In genomic region chr1:39789571-39790110, GRCh38 we compare ENCODE assay signal across 8 cellular contexts. TPM values are rescaled to one million over a fixed set of nuclear protein-coding genes. Genes with fewer than 3 reads are reported as not detected.
DNase-seq lines count a peak whose midpoint lies in the region; ATAC-seq and TF ChIP-seq lines count a peak whose summit lies in the region.
"Had no signal": no experiment of that assay in that cellular context is flagged by ENCODE, and none has a peak within 500 bp of the region (broad histone marks: within the 10 kb centered on the region; RNA-seq: fewer than 3 reads in every experiment).

No MANE protein-coding gene starts in this region.

- H3K4me3 ChIP-seq in HAP-1, result peak overlapping the region; percentile 52

- peak overlapping the region; percentile 57 to 86 (median 66) for H3K27ac Mint-ChIP-seq in immature natural killer cell
- H3K27ac Mint-ChIP-seq in stimulated activated effector memory CD8-positive, alpha-beta T cell treated with anti-CD3 and anti-CD28 coated beads, Interleukin-12 subunit alpha, Interleukin-12 subunit beta, amount 100 ng/mL, for 72 hours, result peak overlapping the region; percentile 52

- H3K9me3 ChIP-seq in HAP-1, result no peaks in the 10 kb centered on the region
- H3K9me3 ChIP-seq: gastroesophageal sphincter had no signal

- H3K9me3 Mint-ChIP-seq in immature natural killer cell, result no peaks in the 10 kb centered on the region
- no peaks in the 10 kb centered on the region for H3K9me3 Mint-ChIP-seq in stimulated activated effector memory CD8-positive, alpha-beta T cell treated with anti-CD3 and anti-CD28 coated beads, Interleukin-12 subunit alpha, Interleukin-12 subunit beta, amount 100 ng/mL, for 72 hours

- DNase-seq in HAP-1 (ENCODE audit: low spot score in 2 of 2), result no peak
- no peak for DNase-seq in immature natural killer cell
- DNase-seq in stimulated activated effector memory CD8-positive, alpha-beta T cell treated with anti-CD3 and anti-CD28 coated beads, Interleukin-12 subunit alpha, Interleukin-12 subunit beta, amount 100 ng/mL, for 72 hours (ENCODE audit: low spot score in 2 of 2), result no peak
- no peak for DNase-seq in stimulated activated CD4-positive, alpha-beta T cell treated with anti-CD3 and anti-CD28 coated beads, Interleukin-2, amount 100 ng/mL, for 24 hours
- DNase-seq in central memory CD4-positive, alpha-beta T cell, result no peak

- H3K4me3 Mint-ChIP-seq in immature natural killer cell, result peak overlapping the region; percentile 78 to 88 (median 85)
- H3K4me3 Mint-ChIP-seq in stimulated activated effector memory CD8-positive, alpha-beta T cell treated with anti-CD3 and anti-CD28 coated beads, Interleukin-12 subunit alpha, Interleukin-12 subunit beta, amount 100 ng/mL, for 72 hours, result peak overlapping the region; percentile 74

- peaks cover 2% of the 10 kb centered on the region in 3 donors for H3K27me3 Mint-ChIP-seq in immature natural killer cell (ENCODE audit: low read depth in 3 of 3)

- peaks cover 7% of the 10 kb centered on the region for H3K4me1 ChIP-seq in HAP-1

- no peaks in the 10 kb centered on the region for H3K27me3 ChIP-seq in HAP-1 (ENCODE audit: low read depth)

- TF ChIP-seq CTCF in VCaP (conservative IDR thresholded peaks at IDR 0.05), result no peak

- H3K36me3 ChIP-seq in HAP-1 (replicated peaks), result no peaks in the 10 kb centered on the region; the same call in 1 of the 2 replicates
- H3K36me3 ChIP-seq: gastroesophageal sphincter had no signal

- ATAC-seq in stimulated activated effector memory CD8-positive, alpha-beta T cell treated with anti-CD3 and anti-CD28 coated beads, Interleukin-12 subunit alpha, Interleukin-12 subunit beta, amount 100 ng/mL, for 72 hours, result no peak
- no peak for ATAC-seq in HG03354 (IDR thresholded peaks at IDR 0.05; ENCODE audit: poor library complexity, severe bottlenecking, unreplicated experiment)

- peaks cover 0 to 5% (median 0%) of the 10 kb centered on the region in 3 donors for H3K36me3 Mint-ChIP-seq in immature natural killer cell
- H3K36me3 Mint-ChIP-seq in stimulated activated effector memory CD8-positive, alpha-beta T cell treated with anti-CD3 and anti-CD28 coated beads, Interleukin-12 subunit alpha, Interleukin-12 subunit beta, amount 100 ng/mL, for 72 hours, result no peaks in the 10 kb centered on the region

- peaks cover 7 to 20% of the 10 kb centered on the region in 2 donors for H3K4me1 Mint-ChIP-seq in immature natural killer cell
- H3K4me1 Mint-ChIP-seq in stimulated activated effector memory CD8-positive, alpha-beta T cell treated with anti-CD3 and anti-CD28 coated beads, Interleukin-12 subunit alpha, Interleukin-12 subunit beta, amount 100 ng/mL, for 72 hours, result peaks cover 7% of the 10 kb centered on the region

- peak overlapping the region; percentile 77 for H3K27ac ChIP-seq in VCaP

- in situ Hi-C loops in HAP-1 (cut with MboI; ENCODE audit: low sequenced_read_pairs), result loop anchor here (10.0 kb wide), 1 partner anchor 185 kb away; no protein-coding TSS in a partner anchor

RNA-seq across cellular contexts. Expression of gene BMP8B, which starts 1.0 kb away (rescaled TPM):
- polyA plus RNA-seq in immature natural killer cell, result under 1 TPM; 0.09 to 0.31 (median 0.16) TPM

RNA-seq across cellular contexts. Expression of gene OXCT2, which starts 18.5 kb away (rescaled TPM):
- polyA plus RNA-seq in immature natural killer cell, result under 1 TPM in 1 of 3 donors, not detected in 2; 0.24 TPM

RNA-seq across cellular contexts. Expression of gene PPIE, which starts 51.0 kb away (rescaled TPM):
- 100 to 1,000 TPM in 2 of 3 donors, 10 to 100 TPM in 1; 99.6 to 177 (median 133) TPM for polyA plus RNA-seq in immature natural killer cell
